In genomic region chr14:20971705-20972021, GRCh38 we compare ENCODE assay signal across 9 cellular contexts. TPM values are rescaled to one million over a fixed set of nuclear protein-coding genes. Genes with fewer than 3 reads are reported as not detected.
DNase-seq lines count a peak whose midpoint lies in the region; ATAC-seq and TF ChIP-seq lines count a peak whose summit lies in the region.
"Had no signal": no experiment of that assay in that cellular context is flagged by ENCODE, and none has a peak within 500 bp of the region (broad histone marks: within the 10 kb centered on the region; RNA-seq: fewer than 3 reads in every experiment).

No MANE protein-coding gene starts in this region.

- H3K4me1 Mint-ChIP-seq in activated T-cell treated with anti-CD3 and anti-CD28 coated beads, Interleukin-2, amount 50 U/mL, for 4 hours (ENCODE audit: low read depth): peaks cover 9% of the 10 kb centered on the region

- H3K36me3 Mint-ChIP-seq in activated T-cell treated with anti-CD3 and anti-CD28 coated beads, Interleukin-2, amount 50 U/mL, for 4 hours (ENCODE audit: insufficient read depth): no peaks in the 10 kb centered on the region

- no CpG with 5 or more reads among the region's 8 CpGs for WGBS in iPS DF 6.9 (ENCODE audit: insufficient coverage, insufficient read length)
- 23% methylated on average over 8 of the region's 8 CpGs for WGBS in suprapubic skin

- DNase-seq in activated T-cell treated with anti-CD3 and anti-CD28 coated beads, Interleukin-2, amount 50 U/mL, for 4 hours: no peak
- DNase-seq in activated T-cell treated with anti-CD3 and anti-CD28 coated beads, Interleukin-2, amount 50 U/mL, for 48 hours: no peak
- DNase-seq in iPS DF 6.9 (ENCODE audit: low read depth, low spot score): no peak
- no peak for DNase-seq in suprapubic skin (ENCODE audit: low spot score in 2 of 2)
- no peak for DNase-seq in GOT3 (lab: John Stamatoyannopoulos, UW)
- DNase-seq in medulla oblongata (ENCODE audit: extremely low spot score): no peak
- no peak for DNase-seq in islet precursor cell

- H3K9me3 ChIP-seq in iPS DF 6.9 (ENCODE audit: control insufficient read depth, insufficient read depth, low read length) (no peaks in the 10 kb centered on the region), suprapubic skin (no peaks in the 10 kb centered on the region)

- H3K36me3 ChIP-seq in iPS DF 6.9 (ENCODE audit: control insufficient read depth, insufficient read depth, low read length) (no peaks in the 10 kb centered on the region), suprapubic skin (no peaks in the 10 kb centered on the region)

- peaks cover 43% of the 10 kb centered on the region for H3K27me3 Mint-ChIP-seq in activated T-cell treated with anti-CD3 and anti-CD28 coated beads, Interleukin-2, amount 50 U/mL, for 4 hours (ENCODE audit: low read depth)

- ATAC-seq in activated T-cell treated with anti-CD3 and anti-CD28 coated beads, Interleukin-2, amount 50 U/mL, for 4 hours: no peak

- H3K9me3 Mint-ChIP-seq in activated T-cell treated with anti-CD3 and anti-CD28 coated beads, Interleukin-2, amount 50 U/mL, for 4 hours: no peaks in the 10 kb centered on the region

- H3K4me3 Mint-ChIP-seq in activated T-cell treated with anti-CD3 and anti-CD28 coated beads, Interleukin-2, amount 50 U/mL, for 4 hours: peak overlapping the region; percentile 88

- TF ChIP-seq POLR2A in suprapubic skin (IDR thresholded peaks at IDR 0.05): no peak

- H3K27ac ChIP-seq in VCaP (peak overlapping the region; percentile 53; the same call in 1 of the 2 replicates), iPS DF 6.9 (ENCODE audit: low read length) (no peak overlapping the region), suprapubic skin (no peak overlapping the region)

- peak overlapping the region; percentile 21 for H3K4me3 ChIP-seq in iPS DF 6.9 (ENCODE audit: low read length)
- H3K4me3 ChIP-seq in suprapubic skin: peak overlapping the region; percentile 64

- H3K27me3 ChIP-seq in iPS DF 6.9 (ENCODE audit: control insufficient read depth, insufficient read depth, low read length) (no peaks in the 10 kb centered on the region), suprapubic skin (no peaks in the 10 kb centered on the region)

- no peak for TF ChIP-seq EP300 in suprapubic skin (IDR thresholded peaks at IDR 0.05)

- peaks cover 6% of the 10 kb centered on the region; the same call in 1 of the 2 replicates for H3K4me1 ChIP-seq in iPS DF 6.9 (ENCODE audit: control insufficient read depth, insufficient read depth, low read length)
- peaks cover 22% of the 10 kb centered on the region for H3K4me1 ChIP-seq in suprapubic skin

- no peak for TF ChIP-seq CTCF in VCaP (conservative IDR thresholded peaks at IDR 0.05)
- TF ChIP-seq CTCF in suprapubic skin (IDR thresholded peaks at IDR 0.05): no peak

RNA-seq across cellular contexts. Expression of gene RNASE2, which starts 16.4 kb away (rescaled TPM):
- total RNA-seq in activated T-cell treated with anti-CD3 and anti-CD28 coated beads, Interleukin-2, amount 50 U/mL, for 4 hours: not detected
- total RNA-seq in suprapubic skin: 1 to 10 TPM in 1 of 4 donors, not detected in 3; 1.6 TPM
- total RNA-seq: Daoy had no signal

RNA-seq across cellular contexts. Expression of gene METTL17, which starts 18.1 kb away (rescaled TPM):
- total RNA-seq in activated T-cell treated with anti-CD3 and anti-CD28 coated beads, Interleukin-2, amount 50 U/mL, for 4 hours: 100 to 1,000 TPM in 2 of 3 donors, 10 to 100 TPM in 1; 99.4 to 110 (median 105) TPM
- 100 to 1,000 TPM in 2 of 4 donors, 10 to 100 TPM in 2; 64.9 to 332 (median 96.3) TPM for total RNA-seq in suprapubic skin

RNA-seq across cellular contexts. Expression of gene SLC39A2, which starts 27.4 kb away (rescaled TPM):
- total RNA-seq in activated T-cell treated with anti-CD3 and anti-CD28 coated beads, Interleukin-2, amount 50 U/mL, for 4 hours: under 1 TPM in 1 of 3 donors, not detected in 2; 0.53 TPM
- total RNA-seq in suprapubic skin: 10 to 100 TPM in 3 of 4 donors, 1 to 10 TPM in 1; 5.1 to 46.7 (median 33.7) TPM
- total RNA-seq: Daoy had no signal

RNA-seq across cellular contexts. Expression of gene NDRG2, which starts 53.2 kb away (rescaled TPM):
- 1 to 10 TPM; 2.8 to 5.3 (median 3.5) TPM for total RNA-seq in activated T-cell treated with anti-CD3 and anti-CD28 coated beads, Interleukin-2, amount 50 U/mL, for 4 hours
- total RNA-seq in suprapubic skin: 100 to 1,000 TPM; 269 to 433 (median 295) TPM

RNA-seq across cellular contexts. Expression of gene TPPP2, which starts 58.4 kb away (rescaled TPM):
- not detected for total RNA-seq in activated T-cell treated with anti-CD3 and anti-CD28 coated beads, Interleukin-2, amount 50 U/mL, for 4 hours
- not detected for total RNA-seq in suprapubic skin
- total RNA-seq: Daoy had no signal
